ENCODE assay signal across 8 cellular contexts in the genomic region with DNA sequence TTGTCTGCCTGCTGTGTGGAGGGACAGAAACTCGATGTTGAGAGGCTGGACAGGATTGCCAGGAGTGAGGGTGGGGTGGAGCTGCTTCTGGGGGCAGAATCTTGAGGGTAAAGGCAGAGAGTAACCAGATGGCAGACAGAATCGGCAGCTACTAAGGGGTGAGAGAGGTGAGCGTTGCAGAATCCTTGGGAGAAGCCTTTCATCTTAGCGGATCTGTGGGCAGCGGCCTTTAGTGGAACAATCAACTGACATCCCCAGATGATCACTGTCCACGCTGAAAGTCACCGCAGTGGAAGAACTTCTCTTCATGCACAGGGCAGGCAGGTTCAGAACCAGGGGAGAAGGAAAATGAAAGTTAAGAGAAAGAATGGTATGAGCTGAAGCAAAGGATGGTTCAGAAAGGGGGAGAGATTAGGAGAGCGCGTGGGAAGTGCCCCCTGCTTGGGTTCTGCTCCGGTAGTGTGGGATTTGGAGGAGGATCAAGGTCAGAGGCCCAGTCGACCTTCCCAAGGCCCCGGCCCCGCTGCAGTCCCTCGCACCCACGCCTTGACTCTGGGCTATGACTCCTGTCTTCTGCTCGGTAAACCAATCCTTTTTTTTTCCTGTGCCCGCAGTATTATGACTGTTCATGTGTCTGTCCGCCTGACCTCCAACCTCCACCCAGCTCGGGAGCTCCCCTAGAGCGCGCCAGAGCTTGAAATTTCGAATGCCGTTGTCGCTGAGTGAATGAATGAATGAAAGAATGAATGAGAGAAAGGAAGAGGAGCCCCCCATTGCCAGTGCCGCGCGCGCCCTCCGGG. TPM values are rescaled to one million over a fixed set of nuclear protein-coding genes. Genes with fewer than 3 reads are reported as not detected.
DNase-seq lines count a peak whose midpoint lies in the region; ATAC-seq and TF ChIP-seq lines count a peak whose summit lies in the region.

No MANE protein-coding gene starts in this region.

- no peaks in the 10 kb centered on the region for H3K9me3 Mint-ChIP-seq in activated CD4-positive, alpha-beta T cell treated with anti-CD3 and anti-CD28 coated beads for 36 hours (ENCODE audit: low read depth)
- no peaks in the 10 kb centered on the region for H3K9me3 Mint-ChIP-seq in activated CD4-positive, alpha-beta T cell treated with anti-CD3 and anti-CD28 coated beads, Interleukin-2, amount 10 ng/mL, durations not matched to agents 7 days and 5 days

- no peaks in the 10 kb centered on the region for H3K9me3 ChIP-seq in esophagus muscularis mucosa
- no peaks in the 10 kb centered on the region for H3K9me3 ChIP-seq in neutrophil

- H3K27ac ChIP-seq in esophagus muscularis mucosa (replicated peaks in 1 of 4) (peak overlapping the region; percentile 80 to 83 (median 80)), neutrophil (no peak overlapping the region)

- H3K36me3 ChIP-seq in esophagus muscularis mucosa (peaks cover 3 to 38% (median 18%) of the 10 kb centered on the region in 4 donors), neutrophil (peaks cover 21% of the 10 kb centered on the region)

- peak; percentile 60 for ATAC-seq in activated CD4-positive, alpha-beta T cell treated with anti-CD3 and anti-CD28 coated beads for 36 hours
- ATAC-seq in HG02884 (IDR thresholded peaks at IDR 0.05; ENCODE audit: unreplicated experiment) (peak; percentile 32), GM19324 (IDR thresholded peaks at IDR 0.05; ENCODE audit: low FRiP score, unreplicated experiment) (no peak)

- intact Hi-C loops in activated CD4-positive, alpha-beta T cell treated with anti-CD3 and anti-CD28 coated beads for 36 hours (cut with DNase I, micrococcal nuclease): loop anchor here (1.0 to 10.0 kb wide), 11 partner anchors 27 to 410 kb away; a partner anchor contains a TSS
- intact Hi-C loops in esophagus muscularis mucosa (cut with DNase I): loop anchor here (10.0 kb wide), 2 partner anchors 222 to 322 kb away; a partner anchor contains a TSS

- no peak for TF ChIP-seq EP300 in esophagus muscularis mucosa (IDR thresholded peaks at IDR 0.05)

- no peak overlapping the region for H3K4me3 Mint-ChIP-seq in activated CD4-positive, alpha-beta T cell treated with anti-CD3 and anti-CD28 coated beads for 36 hours
- H3K4me3 Mint-ChIP-seq in activated CD4-positive, alpha-beta T cell treated with anti-CD3 and anti-CD28 coated beads, Interleukin-2, amount 10 ng/mL, durations not matched to agents 7 days and 5 days: no peak overlapping the region

- TF ChIP-seq CTCF in esophagus muscularis mucosa (IDR thresholded peaks at IDR 0.05) (no peak), neutrophil (IDR thresholded peaks at IDR 0.05) (no peak)

- H3K27me3 ChIP-seq in esophagus muscularis mucosa (no peaks in the 10 kb centered on the region), neutrophil (no peaks in the 10 kb centered on the region)

- POLR2A ChIA-PET in activated CD4-positive, alpha-beta T cell treated with anti-CD3 and anti-CD28 coated beads for 36 hours (lab: Charles Lee): interaction anchor here (0.8 to 1.1 kb wide), 4 partner anchors 31 to 409 kb away, joined by 3 to 4 read pairs (median 3); a partner anchor contains a TSS
- POLR2A ChIA-PET in activated CD4-positive, alpha-beta T cell treated with anti-CD3 and anti-CD28 coated beads, Interleukin-2, amount 10 ng/mL, durations not matched to agents 7 days and 5 days (lab: Charles Lee): interaction anchor here (1.2 kb wide), 1 partner anchor 410 kb away, joined by 7 read pairs; a partner anchor contains a TSS

- DNase-seq in activated CD4-positive, alpha-beta T cell treated with anti-CD3 and anti-CD28 coated beads for 36 hours: peak; percentile 75
- no peak for DNase-seq in activated CD4-positive, alpha-beta T cell treated with anti-CD3 and anti-CD28 coated beads, Interleukin-2, amount 10 ng/mL, durations not matched to agents 7 days and 5 days
- peak; percentile 77 for DNase-seq in RKO (ENCODE audit: low spot score)
- no peak for DNase-seq in esophagus muscularis mucosa (ENCODE audit: extremely low spot score)
- DNase-seq in COLO829 (ENCODE audit: low spot score): no peak

- CTCF ChIA-PET in activated CD4-positive, alpha-beta T cell treated with anti-CD3 and anti-CD28 coated beads for 36 hours (lab: Charles Lee): interaction anchor here (0.6 to 11.2 kb wide), 16 partner anchors 9 to 322 kb away, joined by 3 to 155 read pairs (median 4); a partner anchor contains a TSS
- CTCF ChIA-PET in activated CD4-positive, alpha-beta T cell treated with anti-CD3 and anti-CD28 coated beads, Interleukin-2, amount 10 ng/mL, durations not matched to agents 7 days and 5 days (lab: Charles Lee): interaction anchor here (0.7 to 3.1 kb wide), 18 partner anchors 9 to 326 kb away, joined by 3 to 22 read pairs (median 4); a partner anchor contains a TSS

- peaks cover 12% of the 10 kb centered on the region for H3K36me3 Mint-ChIP-seq in activated CD4-positive, alpha-beta T cell treated with anti-CD3 and anti-CD28 coated beads for 36 hours (ENCODE audit: low read depth)
- H3K36me3 Mint-ChIP-seq in activated CD4-positive, alpha-beta T cell treated with anti-CD3 and anti-CD28 coated beads, Interleukin-2, amount 10 ng/mL, durations not matched to agents 7 days and 5 days (ENCODE audit: low read depth): peaks cover 13% of the 10 kb centered on the region

- TF ChIP-seq POLR2A in esophagus muscularis mucosa (IDR thresholded peaks at IDR 0.05; ENCODE audit: low read depth): no peak

- H3K4me3 ChIP-seq in esophagus muscularis mucosa (peak overlapping the region; percentile 86 to 89 (median 87)), neutrophil (ENCODE audit: low read depth in 1 of 2, low read length in 1 of 2) (peak overlapping the region; percentile 68 to 72)

- H3K27ac Mint-ChIP-seq in activated CD4-positive, alpha-beta T cell treated with anti-CD3 and anti-CD28 coated beads for 36 hours: no peak overlapping the region
- H3K27ac Mint-ChIP-seq in activated CD4-positive, alpha-beta T cell treated with anti-CD3 and anti-CD28 coated beads, Interleukin-2, amount 10 ng/mL, durations not matched to agents 7 days and 5 days: no peak overlapping the region

- no peaks in the 10 kb centered on the region for H3K27me3 Mint-ChIP-seq in activated CD4-positive, alpha-beta T cell treated with anti-CD3 and anti-CD28 coated beads for 36 hours
- H3K27me3 Mint-ChIP-seq in activated CD4-positive, alpha-beta T cell treated with anti-CD3 and anti-CD28 coated beads, Interleukin-2, amount 10 ng/mL, durations not matched to agents 7 days and 5 days: no peaks in the 10 kb centered on the region

- H3K4me1 ChIP-seq in esophagus muscularis mucosa: peaks cover 15 to 41% (median 24%) of the 10 kb centered on the region in 4 donors
- H3K4me1 ChIP-seq in neutrophil (ENCODE audit: control insufficient read depth in 1 of 2, insufficient read depth in 1 of 2, low read depth in 1 of 2, low read length in 1 of 2): peaks cover 17 to 18% of the 10 kb centered on the region in 2 experiments

- 7% methylated on average over 28 of the region's 29 CpGs for WGBS in esophagus muscularis mucosa

- H3K4me1 Mint-ChIP-seq in activated CD4-positive, alpha-beta T cell treated with anti-CD3 and anti-CD28 coated beads for 36 hours: peaks cover 5% of the 10 kb centered on the region
- peaks cover 4% of the 10 kb centered on the region for H3K4me1 Mint-ChIP-seq in activated CD4-positive, alpha-beta T cell treated with anti-CD3 and anti-CD28 coated beads, Interleukin-2, amount 10 ng/mL, durations not matched to agents 7 days and 5 days

RNA-seq across cellular contexts. Expression of a gene that starts 0.6 kb away (rescaled TPM):
- 100 to 1,000 TPM; 119 to 130 TPM for total RNA-seq in activated CD4-positive, alpha-beta T cell treated with anti-CD3 and anti-CD28 coated beads for 36 hours
- total RNA-seq in activated CD4-positive, alpha-beta T cell treated with anti-CD3 and anti-CD28 coated beads, Interleukin-2, amount 10 ng/mL, durations not matched to agents 7 days and 5 days: 10 to 100 TPM; 53.3 to 63.2 TPM
- total RNA-seq in esophagus muscularis mucosa: 10 to 100 TPM; 29.4 to 46.9 (median 42.8) TPM

RNA-seq across cellular contexts. Expression of a gene that starts 31.6 kb away (rescaled TPM):
- total RNA-seq in activated CD4-positive, alpha-beta T cell treated with anti-CD3 and anti-CD28 coated beads for 36 hours: 100 to 1,000 TPM in 1 of 2 experiments, 10 to 100 TPM in 1; 96.6 to 149 TPM
- 100 to 1,000 TPM; 163 to 165 TPM for total RNA-seq in activated CD4-positive, alpha-beta T cell treated with anti-CD3 and anti-CD28 coated beads, Interleukin-2, amount 10 ng/mL, durations not matched to agents 7 days and 5 days
- total RNA-seq in esophagus muscularis mucosa: 100 to 1,000 TPM; 102 to 129 (median 106) TPM

RNA-seq across cellular contexts. Expression of a gene that starts 51.3 kb away (rescaled TPM):
- total RNA-seq in activated CD4-positive, alpha-beta T cell treated with anti-CD3 and anti-CD28 coated beads for 36 hours: 100 to 1,000 TPM; 411 to 453 TPM
- 100 to 1,000 TPM; 129 to 130 TPM for total RNA-seq in activated CD4-positive, alpha-beta T cell treated with anti-CD3 and anti-CD28 coated beads, Interleukin-2, amount 10 ng/mL, durations not matched to agents 7 days and 5 days
- 10 to 100 TPM; 22.0 to 80.8 (median 43.5) TPM for total RNA-seq in esophagus muscularis mucosa

Comparison
In these comparisons a context has a peak if more than half of its experiments do, and no peak if none do; other contexts are left out.
1. DNase-seq: peak in activated CD4-positive, alpha-beta T cell treated with anti-CD3 and anti-CD28 coated beads for 36 hours (single experiment) and RKO (single experiment); none in activated CD4-positive, alpha-beta T cell treated with anti-CD3 and anti-CD28 coated beads, Interleukin-2, amount 10 ng/mL, durations not matched to agents 7 days and 5 days (single experiment), esophagus muscularis mucosa (single experiment) and COLO829 (single experiment).